In genomic region chr5:3787604-3788003, GRCh38 we compare ENCODE assay signal across 16 cellular contexts.
DNase-seq lines count a peak whose midpoint lies in the region; ATAC-seq, FAIRE-seq and TF ChIP-seq lines count a peak whose summit lies in the region.
"Had no signal": no experiment of that assay in that cellular context is flagged by ENCODE, and none has a peak within 500 bp of the region (broad histone marks: within the 10 kb centered on the region; RNA-seq: fewer than 3 reads in every experiment).

No MANE protein-coding gene starts in this region.

- no peaks in the 10 kb centered on the region for H4K20me1 ChIP-seq in neural cell (ENCODE audit: insufficient read depth)

- ATAC-seq in left ventricle myocardium superior (no peak), GM19452 (IDR thresholded peaks at IDR 0.05; ENCODE audit: unreplicated experiment) (no peak)

- no peaks in the 10 kb centered on the region for H3K79me2 ChIP-seq in neural cell (replicated peaks; ENCODE audit: insufficient read depth, low read length)

- peaks cover 19% of the 10 kb centered on the region for H3K4me1 ChIP-seq in ES-I3 (ENCODE audit: insufficient read depth, low read length)
- peaks cover 39% of the 10 kb centered on the region for H3K4me1 ChIP-seq in HUES64 (ENCODE audit: insufficient read depth, low read length)
- peaks cover 17% of the 10 kb centered on the region for H3K4me1 ChIP-seq in iPS-15b (ENCODE audit: control insufficient read depth, insufficient read depth, low read length)
- H3K4me1 ChIP-seq in small intestine (ENCODE audit: control insufficient read depth in 2 of 2, insufficient read depth in 1 of 2, low read depth in 1 of 2, low read length in 1 of 2), result no peaks in the 10 kb centered on the region

- no peak for FAIRE-seq in small intestine (lab: Jason Lieb, UNC)
- FAIRE-seq: G401.6, GM12891 had no signal

- WGBS in HUES64, result 24% methylated on average over 10 of the region's 10 CpGs
- WGBS in small intestine, 3 donors, result 39 to 50% (median 46%) methylated on average over 10 of the region's 10 CpGs

- H3F3A ChIP-seq in neural cell (ENCODE audit: insufficient read depth, low read length, poor library complexity, severe bottlenecking), result no peaks in the 10 kb centered on the region

- H3K9me3 ChIP-seq in ES-I3 (ENCODE audit: control insufficient read depth, insufficient read depth, low read length), result no peaks in the 10 kb centered on the region
- H3K9me3 ChIP-seq in HUES64 (ENCODE audit: insufficient read depth, low read depth, low read length), result no peaks in the 10 kb centered on the region
- H3K9me3 ChIP-seq in iPS-15b (ENCODE audit: control insufficient read depth, insufficient read depth, low read length), result no peaks in the 10 kb centered on the region
- H3K9me3 ChIP-seq in neural cell (ENCODE audit: low read length), result no peaks in the 10 kb centered on the region
- H3K9me3 ChIP-seq in small intestine (ENCODE audit: control insufficient read depth, low read depth), result no peaks in the 10 kb centered on the region

- H2AFZ ChIP-seq in neural cell (ENCODE audit: low read depth, low read length), result no peak overlapping the region

- no peak for TF ChIP-seq CTCF in neural cell (IDR thresholded peaks at IDR 0.05; ENCODE audit: poor library complexity, severe bottlenecking)

- intact Hi-C loops in left ventricle myocardium superior (cut with micrococcal nuclease), result no loop called here

- H3K4me3 ChIP-seq in HUES64 (ENCODE audit: low read length), result peak overlapping the region; percentile 32
- peak overlapping the region; percentile 10 for H3K4me3 ChIP-seq in iPS-15b (ENCODE audit: low read depth, low read length)
- H3K4me3 ChIP-seq in neural cell (ENCODE audit: low read length), result peak overlapping the region; percentile 31
- H3K4me3 ChIP-seq in small intestine (ENCODE audit: low read depth in 1 of 2, low read length in 2 of 2), result no peak overlapping the region

- H3K36me3 ChIP-seq in ES-I3 (ENCODE audit: insufficient read depth, low read length) (no peaks in the 10 kb centered on the region), HUES64 (ENCODE audit: insufficient read depth, low read length) (no peaks in the 10 kb centered on the region), iPS-15b (ENCODE audit: control insufficient read depth, insufficient read depth, low read length) (no peaks in the 10 kb centered on the region), neural cell (ENCODE audit: insufficient read depth, low read length) (no peaks in the 10 kb centered on the region), small intestine (ENCODE audit: control insufficient read depth in 2 of 2, insufficient read depth in 2 of 2, low read length in 2 of 2) (no peaks in the 10 kb centered on the region)

- peak overlapping the region; percentile 78; the same call in 1 of the 2 replicates for H3K27ac ChIP-seq in HUES64 (ENCODE audit: low read depth, low read length)
- peak overlapping the region; percentile 14 for H3K27ac ChIP-seq in neural cell (ENCODE audit: low read length)
- no peak overlapping the region for H3K27ac ChIP-seq in small intestine (ENCODE audit: low read depth in 1 of 2, low read length in 1 of 2)

- H3K9ac ChIP-seq in ES-I3 (ENCODE audit: low read depth, low read length) (peak overlapping the region; percentile 13; the same call in 1 of the 2 replicates), HUES64 (ENCODE audit: low read depth, low read length) (peak overlapping the region; percentile 36; the same call in 1 of the 2 replicates), iPS-15b (ENCODE audit: low read depth, low read length) (no peak overlapping the region), neural cell (ENCODE audit: low read length) (no peak overlapping the region)

- H3K27me3 ChIP-seq in HUES64 (ENCODE audit: insufficient read depth, low read length) (no peaks in the 10 kb centered on the region), iPS-15b (ENCODE audit: control insufficient read depth, insufficient read depth, low read length) (peaks cover 10% of the 10 kb centered on the region), neural cell (ENCODE audit: insufficient read depth, low read depth, low read length) (no peaks in the 10 kb centered on the region), small intestine (ENCODE audit: control insufficient read depth in 2 of 2, insufficient read depth in 2 of 2, low read length in 2 of 2) (no peaks in the 10 kb centered on the region)

- peak; percentile 9 for TF ChIP-seq RAD21 in neural cell (conservative IDR thresholded peaks at IDR 0.05)

- TF ChIP-seq EP300 in neural cell (conservative IDR thresholded peaks at IDR 0.05; ENCODE audit: poor library complexity, severe bottlenecking), result no peak

- H3K9me2 ChIP-seq in neural cell (ENCODE audit: insufficient read depth, low read length), result no peaks in the 10 kb centered on the region

- no peak overlapping the region for H3K4me2 ChIP-seq in neural cell (ENCODE audit: low read length)

- no peak for DNase-seq in left ventricle myocardium superior
- DNase-seq in small intestine, result no peak
- no peak for DNase-seq in activated T-cell treated with anti-CD3 and anti-CD28 coated beads, Interleukin-2, amount 50 U/mL, for 1 hour
- DNase-seq: 8988T; C1 segment of cervical spinal cord; Calu3; CD4-positive, alpha-beta T cell; DMS 273 treated with DMSO at 0.1 percent for 48 hours; H7 had no signal

TF ChIP-seq in neural cell, 6 proteins besides CTCF, POLR2A, EP300 and RAD21:
- TF ChIP-seq, protein P1, sequence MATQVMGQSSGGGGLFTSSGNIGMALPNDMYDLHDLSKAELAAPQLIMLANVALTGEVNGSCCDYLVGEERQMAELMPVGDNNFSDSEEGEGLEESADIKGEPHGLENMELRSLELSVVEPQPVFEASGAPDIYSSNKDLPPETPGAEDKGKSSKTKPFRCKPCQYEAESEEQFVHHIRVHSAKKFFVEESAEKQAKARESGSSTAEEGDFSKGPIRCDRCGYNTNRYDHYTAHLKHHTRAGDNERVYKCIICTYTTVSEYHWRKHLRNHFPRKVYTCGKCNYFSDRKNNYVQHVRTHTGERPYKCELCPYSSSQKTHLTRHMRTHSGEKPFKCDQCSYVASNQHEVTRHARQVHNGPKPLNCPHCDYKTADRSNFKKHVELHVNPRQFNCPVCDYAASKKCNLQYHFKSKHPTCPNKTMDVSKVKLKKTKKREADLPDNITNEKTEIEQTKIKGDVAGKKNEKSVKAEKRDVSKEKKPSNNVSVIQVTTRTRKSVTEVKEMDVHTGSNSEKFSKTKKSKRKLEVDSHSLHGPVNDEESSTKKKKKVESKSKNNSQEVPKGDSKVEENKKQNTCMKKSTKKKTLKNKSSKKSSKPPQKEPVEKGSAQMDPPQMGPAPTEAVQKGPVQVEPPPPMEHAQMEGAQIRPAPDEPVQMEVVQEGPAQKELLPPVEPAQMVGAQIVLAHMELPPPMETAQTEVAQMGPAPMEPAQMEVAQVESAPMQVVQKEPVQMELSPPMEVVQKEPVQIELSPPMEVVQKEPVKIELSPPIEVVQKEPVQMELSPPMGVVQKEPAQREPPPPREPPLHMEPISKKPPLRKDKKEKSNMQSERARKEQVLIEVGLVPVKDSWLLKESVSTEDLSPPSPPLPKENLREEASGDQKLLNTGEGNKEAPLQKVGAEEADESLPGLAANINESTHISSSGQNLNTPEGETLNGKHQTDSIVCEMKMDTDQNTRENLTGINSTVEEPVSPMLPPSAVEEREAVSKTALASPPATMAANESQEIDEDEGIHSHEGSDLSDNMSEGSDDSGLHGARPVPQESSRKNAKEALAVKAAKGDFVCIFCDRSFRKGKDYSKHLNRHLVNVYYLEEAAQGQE (IDR thresholded peaks at IDR 0.05; ENCODE audit: borderline replicate concordance), result no peak
- peak; percentile 38 for TF ChIP-seq POLR2AphosphoS5 (IDR thresholded peaks at IDR 0.05)

Comparison
In these comparisons a context has a peak if more than half of its experiments do, and no peak if none do; other contexts are left out.
1. H3K9ac ChIP-seq: peak in ES-I3 (single experiment) and HUES64 (single experiment); none in iPS-15b (single experiment) and neural cell (single experiment).
2. H3K27ac ChIP-seq: peak in HUES64 (single experiment) and neural cell (single experiment); none in small intestine (0 of 2).
3. H3K4me3 ChIP-seq: peak in HUES64 (single experiment), iPS-15b (single experiment) and neural cell (single experiment); none in small intestine (0 of 2).